In genomic region chr9:133261103-133261752, GRCh38 we compare ENCODE assay signal across 18 cellular contexts. TPM values are rescaled to one million over a fixed set of nuclear protein-coding genes. Genes with fewer than 3 reads are reported as not detected.
DNase-seq lines count a peak whose midpoint lies in the region; ATAC-seq and TF ChIP-seq lines count a peak whose summit lies in the region.
"Had no signal": no experiment of that assay in that cellular context is flagged by ENCODE, and none has a peak within 500 bp of the region (broad histone marks: within the 10 kb centered on the region; RNA-seq: fewer than 3 reads in every experiment).

No MANE protein-coding gene starts in this region.

- no peaks in the 10 kb centered on the region for H3K27me3 Mint-ChIP-seq in Caco-2 (ENCODE audit: insufficient read depth, unreplicated experiment)
- peaks cover 43 to 49% of the 10 kb centered on the region in 2 donors for H3K27me3 Mint-ChIP-seq in effector memory CD8-positive, alpha-beta T cell

- peak overlapping the region; percentile 17 for H3K27ac Mint-ChIP-seq in Caco-2 (ENCODE audit: unreplicated experiment)
- no peak overlapping the region for H3K27ac Mint-ChIP-seq in effector memory CD8-positive, alpha-beta T cell
- H3K27ac Mint-ChIP-seq: B cell; CD8-positive, alpha-beta T cell had no signal

- no peaks in the 10 kb centered on the region for H3K36me3 Mint-ChIP-seq in Caco-2 (ENCODE audit: insufficient read depth, unreplicated experiment)
- no peaks in the 10 kb centered on the region for H3K36me3 Mint-ChIP-seq in effector memory CD8-positive, alpha-beta T cell (ENCODE audit: insufficient read depth)
- H3K36me3 Mint-ChIP-seq: CD8-positive, alpha-beta T cell had no signal

- H3K27ac ChIP-seq in upper lobe of right lung: no peak overlapping the region
- H3K27ac ChIP-seq: BLaER1 treated with 17β-estradiol and CSF1 and Interleukin-3, amounts not matched to agents 10 nM and 100 nM; GM23248 had no signal

- DNase-seq in Caco-2 (no peak), posterior vena cava (ENCODE audit: low spot score) (peak; percentile 55), upper lobe of right lung (no peak), NCI-H526 treated with DMSO at 0.1 percent for 48 hours (lab: John Stamatoyannopoulos, UW) (no peak), dermis blood vessel endothelial cell (no peak)
- no peak for DNase-seq in effector memory CD8-positive, alpha-beta T cell
- DNase-seq: 8988T; CD8-positive, alpha-beta T cell; DMS 273 treated with DMSO at 0.1 percent for 48 hours; DMS53; GM23248 had no signal

- no peaks in the 10 kb centered on the region for H3K4me1 Mint-ChIP-seq in Caco-2 (ENCODE audit: low read depth, unreplicated experiment)
- H3K4me1 Mint-ChIP-seq in effector memory CD8-positive, alpha-beta T cell (ENCODE audit: low read depth in 2 of 2): no peaks in the 10 kb centered on the region
- H3K4me1 Mint-ChIP-seq: B cell had no signal

- CTCF ChIA-PET in Caco-2 (lab: Charles Lee): no interaction called here

- BruUV-seq in Caco-2 (replicated peaks; lab: Mats Ljungman, UMichigan): no TSS peak

- H3K9me3 Mint-ChIP-seq in Caco-2 (ENCODE audit: unreplicated experiment): peaks cover 11% of the 10 kb centered on the region
- H3K9me3 Mint-ChIP-seq in effector memory CD8-positive, alpha-beta T cell: no peaks in the 10 kb centered on the region
- H3K9me3 Mint-ChIP-seq: CD8-positive, alpha-beta T cell had no signal

- intact Hi-C loops in Caco-2 (cut with micrococcal nuclease; ENCODE audit: unreplicated experiment) (no loop called here), posterior vena cava (cut with DNase I) (no loop called here), upper lobe of right lung (cut with DNase I) (no loop called here)

- H3K9me3 ChIP-seq in Caco-2 (no peaks in the 10 kb centered on the region), upper lobe of right lung (no peaks in the 10 kb centered on the region)
- H3K9me3 ChIP-seq: BLaER1 treated with 17β-estradiol and CSF1 and Interleukin-3, amounts not matched to agents 10 nM and 100 nM had no signal

- ATAC-seq in esophagus mucosa (peak; percentile 28), upper lobe of right lung (peak; percentile 7)
- no peak for ATAC-seq in effector memory CD8-positive, alpha-beta T cell (replicated peaks)
- ATAC-seq: CD8-positive, alpha-beta T cell; HepG2 had no signal

- H3K4me1 ChIP-seq in Caco-2 (no peaks in the 10 kb centered on the region), upper lobe of right lung (no peaks in the 10 kb centered on the region)
- H3K4me1 ChIP-seq: HAP-1 had no signal

- no peaks in the 10 kb centered on the region for H3K27me3 ChIP-seq in Caco-2 (replicated peaks; ENCODE audit: control insufficient read depth, insufficient read depth, low read length)
- no peaks in the 10 kb centered on the region for H3K27me3 ChIP-seq in upper lobe of right lung
- H3K27me3 ChIP-seq: BLaER1 treated with 17β-estradiol and CSF1 and Interleukin-3, amounts not matched to agents 10 nM and 100 nM had no signal

- H3K36me3 ChIP-seq in Caco-2 (ENCODE audit: control insufficient read depth, insufficient read depth, low read length) (no peaks in the 10 kb centered on the region), upper lobe of right lung (no peaks in the 10 kb centered on the region)
- H3K36me3 ChIP-seq: BLaER1 treated with 17β-estradiol and CSF1 and Interleukin-3, amounts not matched to agents 10 nM and 100 nM; HAP-1 had no signal

- no peak overlapping the region for H3K4me3 Mint-ChIP-seq in Caco-2 (ENCODE audit: unreplicated experiment)
- H3K4me3 Mint-ChIP-seq in effector memory CD8-positive, alpha-beta T cell: no peak overlapping the region
- H3K4me3 Mint-ChIP-seq: B cell; CD8-positive, alpha-beta T cell had no signal

- POLR2A ChIA-PET in Caco-2 (lab: Charles Lee): no interaction called here

- TF ChIP-seq CTCF in Caco-2 (IDR thresholded peaks at IDR 0.05; ENCODE audit: insufficient read depth in 1 of 2, low read depth in 1 of 2, low read length in 1 of 2, severe bottlenecking in 1 of 2, unreplicated experiment in 1 of 2) (no peak), upper lobe of right lung (IDR thresholded peaks at IDR 0.05) (no peak)

- H3K4me3 ChIP-seq in Caco-2 (ENCODE audit: low read depth, low read length): no peak overlapping the region
- no peak overlapping the region for H3K4me3 ChIP-seq in upper lobe of right lung
- H3K4me3 ChIP-seq: BLaER1 treated with 17β-estradiol and CSF1 and Interleukin-3, amounts not matched to agents 10 nM and 100 nM; GM23248; HAP-1 had no signal

RNA-seq across cellular contexts. Expression of gene ABO, which starts 13.8 kb away (rescaled TPM):
- total RNA-seq in Caco-2 (2022) (not detected in 2 replicates), esophagus mucosa (7.3 TPM), posterior vena cava (1 to 10 TPM; 1.5 to 2.1 TPM), upper lobe of right lung (16.8 TPM), dermis blood vessel endothelial cell (under 0.01 and 0.51 TPM in 2 replicates)
- total RNA-seq: A673; B cell; CD8-positive, alpha-beta T cell; GM23248; H4; HepG2 had no signal

RNA-seq across cellular contexts. Expression of gene OBP2B, which starts 52.2 kb away (rescaled TPM):
- not detected in 2 replicates for total RNA-seq in Caco-2 (2022)
- not detected for total RNA-seq in esophagus mucosa
- not detected for total RNA-seq in posterior vena cava
- total RNA-seq in upper lobe of right lung: not detected
- total RNA-seq in dermis blood vessel endothelial cell: not detected in 2 replicates
- total RNA-seq: A673; B cell; CD8-positive, alpha-beta T cell; GM23248; H4; HepG2 had no signal
